1 cellular context compared by ENCODE assay signal in the genomic region with DNA sequence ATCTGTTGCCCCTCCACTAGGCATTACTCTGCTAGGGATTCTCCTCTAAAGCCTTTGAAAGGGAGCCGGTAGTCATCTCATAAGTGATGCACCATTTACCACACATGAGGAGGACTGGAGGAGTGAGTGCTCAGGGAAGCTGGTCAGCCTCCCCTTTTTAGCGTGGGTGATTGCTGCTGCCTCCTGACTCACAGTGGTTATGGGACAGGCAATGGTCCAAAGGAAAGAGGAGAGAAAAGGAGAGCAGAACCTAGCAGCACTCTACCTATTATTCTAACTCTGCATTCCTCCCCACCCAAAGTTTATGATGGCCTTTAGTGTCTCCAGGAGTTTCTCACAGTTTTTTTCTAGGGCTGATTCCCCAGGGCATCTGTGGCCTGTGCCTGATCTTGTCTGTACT.
TF ChIP-seq lines count a peak whose summit lies in the region.

No MANE protein-coding gene starts in this region.

TF ChIP-seq in IMR-90, 13 proteins besides CTCF, POLR2A, EP300 and RAD21 (continued from another document):
- TF ChIP-seq, protein P1, sequence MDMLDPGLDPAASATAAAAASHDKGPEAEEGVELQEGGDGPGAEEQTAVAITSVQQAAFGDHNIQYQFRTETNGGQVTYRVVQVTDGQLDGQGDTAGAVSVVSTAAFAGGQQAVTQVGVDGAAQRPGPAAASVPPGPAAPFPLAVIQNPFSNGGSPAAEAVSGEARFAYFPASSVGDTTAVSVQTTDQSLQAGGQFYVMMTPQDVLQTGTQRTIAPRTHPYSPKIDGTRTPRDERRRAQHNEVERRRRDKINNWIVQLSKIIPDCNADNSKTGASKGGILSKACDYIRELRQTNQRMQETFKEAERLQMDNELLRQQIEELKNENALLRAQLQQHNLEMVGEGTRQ (IDR thresholded peaks at IDR 0.05; ENCODE audit: low read depth, low read length), result no peak
- TF ChIP-seq FOS (IDR thresholded peaks at IDR 0.05; ENCODE audit: low read depth, low read length), result no peak
TF ChIP-seq in IMR-90: peak in this region for 0.
